In the genomic region with DNA sequence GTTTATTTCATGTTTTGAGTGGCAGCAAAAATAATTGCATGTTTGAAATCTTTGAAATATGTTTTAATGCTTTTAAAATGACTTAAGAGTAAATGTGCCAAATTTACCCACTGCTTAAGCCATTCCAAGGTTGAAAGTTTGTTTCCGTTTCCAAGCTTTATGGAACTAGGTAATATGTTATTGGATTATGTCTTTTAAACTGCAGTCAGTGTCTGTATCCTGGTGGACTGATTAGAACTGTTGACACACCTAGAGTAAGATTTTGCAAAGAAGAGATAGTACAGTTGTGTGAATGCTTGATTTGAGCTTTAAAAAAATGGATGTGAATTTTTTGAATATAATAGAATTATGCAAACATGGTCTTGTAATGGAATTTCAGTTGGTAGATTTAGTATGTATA, we compare ENCODE assay signal across 6 cellular contexts.
"Had no signal": no experiment of that assay in that cellular context is flagged by ENCODE, and none has a peak within 500 bp of the region (broad histone marks: within the 10 kb centered on the region; RNA-seq: fewer than 3 reads in every experiment).

No MANE protein-coding gene starts in this region.

- H3K27ac ChIP-seq: HL-60 had no signal

- ATAC-seq: HepG2, K562 had no signal

- DNase-seq: IMR-90, KBM-7 had no signal

- H3K4me3 ChIP-seq: K562 had no signal

- FAIRE-seq: HepG2, HTR-8/SVneo, K562 had no signal
